Comparison of ENCODE assay signal across 28 cellular contexts in the genomic region with DNA sequence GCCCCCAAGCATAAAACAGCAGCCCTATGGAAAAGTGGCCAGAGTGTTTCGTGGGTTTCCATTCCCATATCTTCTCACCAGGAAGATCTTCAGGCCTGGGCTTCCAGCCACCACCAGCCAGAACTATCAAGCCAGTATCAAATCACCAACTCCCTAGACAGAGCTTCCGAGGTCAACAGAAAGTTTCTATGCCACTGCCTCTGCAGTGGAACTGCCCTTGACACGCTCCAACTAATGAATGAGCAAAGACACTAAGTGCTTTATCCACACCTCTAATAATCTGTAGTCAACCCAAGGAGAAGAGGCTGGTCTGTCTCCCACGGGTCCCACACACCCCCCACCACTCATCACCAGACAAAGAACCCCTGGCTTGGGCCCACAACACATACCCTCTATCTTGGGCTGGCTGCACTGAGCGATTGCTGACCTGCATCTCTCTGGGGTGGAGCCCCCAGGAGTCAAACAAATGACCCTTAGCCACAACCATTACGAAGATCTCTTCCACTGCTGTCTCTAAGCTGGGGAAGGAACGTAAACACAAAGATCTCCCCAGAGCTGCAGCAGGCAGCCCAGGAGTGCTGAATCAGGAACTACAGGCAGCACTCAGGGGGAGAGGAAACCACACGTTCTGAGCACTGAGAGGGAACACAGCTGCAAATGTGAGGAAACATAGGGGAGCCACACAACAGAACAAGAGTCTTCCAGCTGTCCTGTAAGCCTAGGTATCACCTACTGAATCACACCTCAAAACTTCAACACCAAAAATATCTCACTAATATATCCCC. TPM values are rescaled to one million over a fixed set of nuclear protein-coding genes. Genes with fewer than 3 reads are reported as not detected.
DNase-seq lines count a peak whose midpoint lies in the region; ATAC-seq, FAIRE-seq and TF ChIP-seq lines count a peak whose summit lies in the region.
"Had no signal": no experiment of that assay in that cellular context is flagged by ENCODE, and none has a peak within 500 bp of the region (broad histone marks: within the 10 kb centered on the region; RNA-seq: fewer than 3 reads in every experiment).

No MANE protein-coding gene starts in this region.

- 47% methylated on average over 8 of the region's 8 CpGs for WGBS in right cardiac atrium

- intact Hi-C loops in Right ventricle myocardium inferior (cut with DNase I) (no loop called here), right cardiac atrium (cut with DNase I) (no loop called here)

- no peaks in the 10 kb centered on the region for H3K27me3 Mint-ChIP-seq in stimulated activated memory B cell treated with anti-CD40 and anti-IgM and Interleukin-4, amounts not matched to agents 10 μg/mL and 1 μg/mL and 100 μg/mL, for 72 hours
- H3K27me3 Mint-ChIP-seq: activated naive CD4-positive, alpha-beta T cell treated with anti-CD3 and anti-CD28 coated beads, Interleukin-2, amount 10 ng/mL, durations not matched to agents 7 days and 5 days; progenitor cell of endocrine pancreas had no signal

- ATAC-seq in Right ventricle myocardium inferior: peak; percentile 69
- no peak for ATAC-seq in right cardiac atrium
- peak; percentile 73 for ATAC-seq in stimulated activated memory B cell treated with anti-CD40 and anti-IgM and Interleukin-4, amounts not matched to agents 10 μg/mL and 1 μg/mL and 100 μg/mL, for 72 hours
- ATAC-seq: SK-N-SH treated with all-trans-retinoic acid at 6 μM for 48 hours had no signal

- no peaks in the 10 kb centered on the region for H3K4me1 ChIP-seq in right cardiac atrium (ENCODE audit: control insufficient read depth, insufficient read depth, low read length)

- no peak overlapping the region for H3K4me3 Mint-ChIP-seq in stimulated activated memory B cell treated with anti-CD40 and anti-IgM and Interleukin-4, amounts not matched to agents 10 μg/mL and 1 μg/mL and 100 μg/mL, for 72 hours
- H3K4me3 Mint-ChIP-seq: activated naive CD4-positive, alpha-beta T cell treated with anti-CD3 and anti-CD28 coated beads, Interleukin-2, amount 10 ng/mL, durations not matched to agents 7 days and 5 days; CD4-positive, CD25-positive, alpha-beta regulatory T cell; endodermal cell; nephron had no signal

- FAIRE-seq in bronchial epithelial cell (lab: Jason Lieb, UNC): peak; percentile 68
- FAIRE-seq: TTC549 had no signal

- H3K9me3 Mint-ChIP-seq in stimulated activated memory B cell treated with anti-CD40 and anti-IgM and Interleukin-4, amounts not matched to agents 10 μg/mL and 1 μg/mL and 100 μg/mL, for 72 hours: no peaks in the 10 kb centered on the region

- no peaks in the 10 kb centered on the region for H3K9me3 ChIP-seq in right cardiac atrium (ENCODE audit: control insufficient read depth, low read length)

- no peaks in the 10 kb centered on the region for H3K27me3 ChIP-seq in right cardiac atrium (ENCODE audit: control insufficient read depth, insufficient read depth)
- no peaks in the 10 kb centered on the region for H3K27me3 ChIP-seq in bronchial epithelial cell (ENCODE audit: control insufficient read depth, insufficient read depth, low read length)
- H3K27me3 ChIP-seq: heart left ventricle had no signal

- H3K36me3 ChIP-seq in bronchial epithelial cell (ENCODE audit: control insufficient read depth, insufficient read depth, low read length): no peaks in the 10 kb centered on the region
- H3K36me3 ChIP-seq: heart left ventricle had no signal

- no peak overlapping the region for H3K27ac ChIP-seq in right cardiac atrium (ENCODE audit: low read length)
- H3K27ac ChIP-seq: heart left ventricle, PC-9 had no signal

- no peak for TF ChIP-seq CTCF in bronchial epithelial cell (IDR thresholded peaks at IDR 0.05; ENCODE audit: insufficient read depth, low read length, severe bottlenecking)

- DNase-seq in Right ventricle myocardium inferior (ENCODE audit: missing footprints) (no peak), right cardiac atrium (no peak), MV-4-11 (lab: John Stamatoyannopoulos, UW) (peak; percentile 85), bronchial epithelial cell (ENCODE audit: low read depth) (no peak), OCI-M2 (lab: John Stamatoyannopoulos, UW; ENCODE audit: unreplicated experiment) (no peak), COR-L47 (lab: John Stamatoyannopoulos, UW) (no peak), T-helper 1 cell (no peak)
- DNase-seq: activated CD4-positive, alpha-beta T cell treated with anti-CD3 and anti-CD28 coated beads, Interleukin-2, amount 50 U/mL, for 1 hour; activated naive CD4-positive, alpha-beta T cell treated with anti-CD3 and anti-CD28 coated beads, Interleukin-2, amount 10 ng/mL, durations not matched to agents 7 days and 5 days; activated T-cell treated with anti-CD3 and anti-CD28 coated beads for 4 hours; aorta; CD4-positive, CD25-positive, alpha-beta regulatory T cell; DMS79; endodermal cell; NCI-H1105 treated with DMSO at 0.1 percent for 48 hours; NCI-H510A treated with DMSO at 0.1 percent for 48 hours; PC-9 had no signal

- peak overlapping the region; percentile 32 for H3K27ac Mint-ChIP-seq in stimulated activated memory B cell treated with anti-CD40 and anti-IgM and Interleukin-4, amounts not matched to agents 10 μg/mL and 1 μg/mL and 100 μg/mL, for 72 hours
- H3K27ac Mint-ChIP-seq: activated naive CD4-positive, alpha-beta T cell treated with anti-CD3 and anti-CD28 coated beads, Interleukin-2, amount 10 ng/mL, durations not matched to agents 7 days and 5 days; CD4-positive, CD25-positive, alpha-beta regulatory T cell; endodermal cell; nephron; progenitor cell of endocrine pancreas had no signal

- H3K4me3 ChIP-seq in right cardiac atrium (ENCODE audit: low read length) (no peak overlapping the region), bronchial epithelial cell (ENCODE audit: low read depth, low read length) (no peak overlapping the region)
- H3K4me3 ChIP-seq: heart left ventricle, PC-9 had no signal

- peaks cover 22% of the 10 kb centered on the region for H3K4me1 Mint-ChIP-seq in stimulated activated memory B cell treated with anti-CD40 and anti-IgM and Interleukin-4, amounts not matched to agents 10 μg/mL and 1 μg/mL and 100 μg/mL, for 72 hours
- H3K4me1 Mint-ChIP-seq: activated naive CD4-positive, alpha-beta T cell treated with anti-CD3 and anti-CD28 coated beads, Interleukin-2, amount 10 ng/mL, durations not matched to agents 7 days and 5 days; CD4-positive, CD25-positive, alpha-beta regulatory T cell; endodermal cell; nephron had no signal

- peaks cover 5% of the 10 kb centered on the region for H3K36me3 Mint-ChIP-seq in stimulated activated memory B cell treated with anti-CD40 and anti-IgM and Interleukin-4, amounts not matched to agents 10 μg/mL and 1 μg/mL and 100 μg/mL, for 72 hours
- H3K36me3 Mint-ChIP-seq: activated naive CD4-positive, alpha-beta T cell treated with anti-CD3 and anti-CD28 coated beads, Interleukin-2, amount 10 ng/mL, durations not matched to agents 7 days and 5 days; CD4-positive, CD25-positive, alpha-beta regulatory T cell had no signal

RNA-seq across cellular contexts. Expression of a gene that starts 9.7 kb away (rescaled TPM):
- total RNA-seq in Right ventricle myocardium inferior: not detected
- not detected for total RNA-seq in right cardiac atrium
- polyA plus RNA-seq in right cardiac atrium: not detected
- not detected in 2 replicates for total RNA-seq in bronchial epithelial cell
- total RNA-seq: A172; aorta; CD4-positive, CD25-positive, alpha-beta regulatory T cell; chondrocyte; endodermal cell; fibroblast of lung; H4; heart left ventricle; lung microvascular endothelial cell; PC-9; progenitor cell of endocrine pancreas had no signal
- polyA plus RNA-seq: aorta; CD4-positive, CD25-positive, alpha-beta regulatory T cell; fibroblast of lung; heart left ventricle had no signal

RNA-seq across cellular contexts. Expression of a gene that starts 57.8 kb away (rescaled TPM):
- total RNA-seq in Right ventricle myocardium inferior (not detected), right cardiac atrium (not detected), bronchial epithelial cell (not detected in 2 replicates)
- not detected for polyA plus RNA-seq in right cardiac atrium
- total RNA-seq: A172; aorta; CD4-positive, CD25-positive, alpha-beta regulatory T cell; chondrocyte; endodermal cell; fibroblast of lung; H4; heart left ventricle; lung microvascular endothelial cell; PC-9; progenitor cell of endocrine pancreas had no signal
- polyA plus RNA-seq: aorta; CD4-positive, CD25-positive, alpha-beta regulatory T cell; fibroblast of lung; heart left ventricle had no signal

Comparison
In these comparisons a context has a peak if more than half of its experiments do, and no peak if none do; other contexts are left out.
1. ATAC-seq: peak in Right ventricle myocardium inferior (single experiment) and stimulated activated memory B cell treated with anti-CD40 and anti-IgM and Interleukin-4, amounts not matched to agents 10 μg/mL and 1 μg/mL and 100 μg/mL, for 72 hours (single experiment); none in right cardiac atrium (0 of 2).